In genomic region chr12:119804011-119804641, GRCh38 we compare ENCODE assay signal across 1 cellular context.
TF ChIP-seq lines count a peak whose summit lies in the region.

No MANE protein-coding gene starts in this region.

TF ChIP-seq in HepG2, 621 proteins besides CTCF, POLR2A, EP300 and RAD21 (continued from another document and continues in another):
- TF ChIP-seq GRHL1 (CRISPR knock-in tag; conservative IDR thresholded peaks at IDR 0.05): no peak
- TF ChIP-seq ZBTB3 (CRISPR knock-in tag; IDR thresholded peaks at IDR 0.05; ENCODE audit: borderline replicate concordance, low read depth): no peak
- no peak for TF ChIP-seq MED8 (CRISPR knock-in tag; IDR thresholded peaks at IDR 0.05; ENCODE audit: insufficient replicate concordance)
- no peak for TF ChIP-seq NFKBIZ (CRISPR knock-in tag; IDR thresholded peaks at IDR 0.05)
- no peak for TF ChIP-seq ZBED4 (CRISPR knock-in tag; IDR thresholded peaks at IDR 0.05; ENCODE audit: borderline replicate concordance)
- TF ChIP-seq KLF6 (CRISPR knock-in tag; IDR thresholded peaks at IDR 0.05): no peak
- TF ChIP-seq KLF16 (CRISPR knock-in tag; IDR thresholded peaks at IDR 0.05): 0 out of 4 replicates have a peak, but pooled peaks of 1 of the 2 experiments have one; percentile 26
- peak; percentile 42; the same call in 1 of the 2 replicates for TF ChIP-seq ARID4A (CRISPR knock-in tag; IDR thresholded peaks at IDR 0.05; ENCODE audit: borderline replicate concordance)
- no peak for TF ChIP-seq CEBPB (IDR thresholded peaks at IDR 0.05; ENCODE audit: borderline replicate concordance, low read depth, low read length)
- TF ChIP-seq ZNF597 (CRISPR knock-in tag; IDR thresholded peaks at IDR 0.05): no peak
- TF ChIP-seq RFX3 (CRISPR knock-in tag; IDR thresholded peaks at IDR 0.05): no peak
- TF ChIP-seq HIVEP1 (CRISPR knock-in tag; IDR thresholded peaks at IDR 0.05): no peak
- no peak for TF ChIP-seq DRAP1 (CRISPR knock-in tag; IDR thresholded peaks at IDR 0.05)
- TF ChIP-seq ZNF326 (CRISPR knock-in tag; IDR thresholded peaks at IDR 0.05; ENCODE audit: borderline replicate concordance): no peak
- no peak for TF ChIP-seq PAX8 (CRISPR knock-in tag; IDR thresholded peaks at IDR 0.05; ENCODE audit: borderline replicate concordance)
- TF ChIP-seq NFIC (IDR thresholded peaks at IDR 0.05; ENCODE audit: low read length): no peak
- TF ChIP-seq TBX2 (CRISPR knock-in tag; IDR thresholded peaks at IDR 0.05; ENCODE audit: borderline replicate concordance): 0 out of 2 replicates have a peak, but pooled peaks have one; percentile 20
- peak; percentile 23; the same call in 1 of the 2 replicates for TF ChIP-seq JUND (CRISPR knock-in tag; IDR thresholded peaks at IDR 0.05)
- TF ChIP-seq ZNF629 (CRISPR knock-in tag; conservative IDR thresholded peaks at IDR 0.05): no peak
- TF ChIP-seq MED1 (CRISPR knock-in tag; IDR thresholded peaks at IDR 0.05): no peak
- no peak for TF ChIP-seq CENPBD1 (CRISPR knock-in tag; IDR thresholded peaks at IDR 0.05; ENCODE audit: borderline replicate concordance, low read depth)
- TF ChIP-seq ZNF142 (CRISPR knock-in tag; IDR thresholded peaks at IDR 0.05): no peak
- TF ChIP-seq MEIS2 (CRISPR knock-in tag; IDR thresholded peaks at IDR 0.05): 0 out of 2 replicates have a peak, but pooled peaks have one; percentile 41
- TF ChIP-seq ZNF512B (CRISPR knock-in tag; IDR thresholded peaks at IDR 0.05; ENCODE audit: borderline replicate concordance): no peak
- TF ChIP-seq ZFP90 (CRISPR knock-in tag; IDR thresholded peaks at IDR 0.05; ENCODE audit: borderline replicate concordance): no peak
- no peak for TF ChIP-seq ARHGAP35 (CRISPR knock-in tag; IDR thresholded peaks at IDR 0.05; ENCODE audit: borderline replicate concordance)
- TF ChIP-seq BRCA1 (CRISPR knock-in tag; IDR thresholded peaks at IDR 0.05): no peak
- no peak for TF ChIP-seq ZNF292 (CRISPR knock-in tag; IDR thresholded peaks at IDR 0.05; ENCODE audit: borderline replicate concordance, low read depth)
- TF ChIP-seq PHF5A (CRISPR knock-in tag; IDR thresholded peaks at IDR 0.05; ENCODE audit: low read depth, unreplicated experiment): no peak
- TF ChIP-seq RCOR2 (CRISPR knock-in tag; IDR thresholded peaks at IDR 0.05): no peak
- TF ChIP-seq NR0B2 (CRISPR knock-in tag; IDR thresholded peaks at IDR 0.05): no peak
- TF ChIP-seq CBX5 (CRISPR knock-in tag; IDR thresholded peaks at IDR 0.05; ENCODE audit: borderline replicate concordance): peak; percentile 30; the same call in 1 of the 2 replicates
- no peak for TF ChIP-seq HDAC2 (CRISPR knock-in tag; IDR thresholded peaks at IDR 0.05)
- no peak for TF ChIP-seq ARNTL (CRISPR knock-in tag; IDR thresholded peaks at IDR 0.05)
